In the genomic region with DNA sequence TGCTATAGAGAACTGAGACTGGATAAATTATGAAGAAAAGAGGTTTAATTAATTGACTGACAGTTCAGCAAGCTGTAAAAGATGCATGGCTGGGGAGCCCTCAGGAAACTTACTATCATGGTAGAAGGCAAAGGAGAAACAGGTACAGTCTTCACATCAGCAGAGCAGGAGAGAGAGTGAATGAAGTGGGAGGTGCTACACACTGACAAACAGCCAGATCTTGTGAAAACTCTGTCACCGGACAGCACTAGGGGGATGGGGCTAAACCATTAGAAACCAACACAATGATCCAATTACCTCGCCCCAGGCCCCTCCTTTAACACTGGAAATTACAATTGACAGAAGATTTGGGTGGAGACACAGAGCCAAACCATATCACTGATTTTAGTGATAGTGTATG, we compare ENCODE assay signal across 18 cellular contexts.
"Had no signal": no experiment of that assay in that cellular context is flagged by ENCODE, and none has a peak within 500 bp of the region (broad histone marks: within the 10 kb centered on the region; RNA-seq: fewer than 3 reads in every experiment).

No MANE protein-coding gene starts in this region.

- H3K36me3 ChIP-seq: esophagus squamous epithelium, gastroesophageal sphincter, ovary, right lobe of liver, suprapubic skin, thyroid gland had no signal

- H3K27me3 ChIP-seq: esophagus squamous epithelium, gastroesophageal sphincter, ovary, right lobe of liver, suprapubic skin, thyroid gland had no signal

- H3K4me3 ChIP-seq: esophagus squamous epithelium, gastroesophageal sphincter, lung, mucosa of descending colon, ovary, right lobe of liver, suprapubic skin, thyroid gland had no signal

- DNase-seq: cortex of kidney; effector memory CD4-positive, alpha-beta T cell; esophagus squamous epithelium; foreskin fibroblast; left colon; left ventricle myocardium superior; mucosa of descending colon; naive thymus-derived CD8-positive, alpha-beta T cell; ovary; right lobe of liver; stimulated activated CD4-positive, alpha-beta T cell treated with anti-CD3 and anti-CD28 coated beads, Interleukin-4, amount 100 ng/mL, for 1 hour; stimulated activated CD8-positive, alpha-beta memory T cell treated with anti-CD3 and anti-CD28 coated beads, Interleukin-4, amount 100 ng/mL, for 48 hours; stimulated activated naive CD8-positive, alpha-beta T cell treated with anti-CD3 and anti-CD28 coated beads, Interleukin-15, Interleukin-2, amounts not matched to agents 100 U/mL and 50 U/mL, for 24 hours; thyroid gland had no signal

- H3K9me3 ChIP-seq: esophagus squamous epithelium, gastroesophageal sphincter, ovary, right lobe of liver, suprapubic skin, thyroid gland had no signal

- H3K4me1 ChIP-seq: esophagus squamous epithelium, gastroesophageal sphincter, right lobe of liver, suprapubic skin, thyroid gland had no signal

- H3K27ac ChIP-seq: esophagus squamous epithelium, gastroesophageal sphincter, ovary, right lobe of liver, suprapubic skin, thyroid gland had no signal

- ATAC-seq: gastroesophageal sphincter; left colon; left ventricle myocardium superior; mucosa of descending colon; naive thymus-derived CD8-positive, alpha-beta T cell; right lobe of liver; stimulated activated effector memory CD8-positive, alpha-beta T cell treated with anti-CD3 and anti-CD28 coated beads, Interleukin-12 subunit alpha, Interleukin-12 subunit beta, amount 100 ng/mL, for 72 hours; stimulated activated naive CD8-positive, alpha-beta T cell treated with anti-CD3 and anti-CD28 coated beads, Interleukin-15, Interleukin-2, amounts not matched to agents 100 U/mL and 50 U/mL, for 24 hours had no signal
